In genomic region chr15:89495638-89496145, GRCh38 we compare ENCODE assay signal across 13 cellular contexts. TPM values are rescaled to one million over a fixed set of nuclear protein-coding genes. Genes with fewer than 3 reads are reported as not detected.
DNase-seq lines count a peak whose midpoint lies in the region; ATAC-seq and TF ChIP-seq lines count a peak whose summit lies in the region.
"Had no signal": no experiment of that assay in that cellular context is flagged by ENCODE, and none has a peak within 500 bp of the region (broad histone marks: within the 10 kb centered on the region; RNA-seq: fewer than 3 reads in every experiment).

No MANE protein-coding gene starts in this region.

- H3K4me3 ChIP-seq in mammary epithelial cell (replicated peaks in 1 of 3; ENCODE audit: insufficient read depth in 1 of 3, low read depth in 2 of 3, low read length in 3 of 3) (no peak overlapping the region), iPS-20b (ENCODE audit: low read length) (peak overlapping the region; percentile 67; the same call in 1 of the 2 replicates), mesenchymal stem cell (ENCODE audit: insufficient read depth in 1 of 2, low read depth in 1 of 2, low read length in 2 of 2) (no peak overlapping the region)

- H3K79me1 ChIP-seq in mesenchymal stem cell (replicated peaks; ENCODE audit: low read length, poor library complexity, severe bottlenecking) = no peaks in the 10 kb centered on the region

- POLR2A ChIA-PET in MCF 10A (lab: Yijun Ruan, JAX) = no interaction called here
- POLR2A ChIA-PET in WTC11 (lab: Charles Lee) = interaction anchor here (0.5 kb wide), 1 partner anchor 82 kb away, joined by 3 read pairs; no protein-coding TSS in a partner anchor
- POLR2A ChIA-PET in activated CD4-positive, alpha-beta memory T cell treated with anti-CD3 and anti-CD28 coated beads, Interleukin-2, amount 10 ng/mL, durations not matched to agents 7 days and 5 days (lab: Charles Lee) = no interaction called here

- H3K9me3 Mint-ChIP-seq in MCF 10A (ENCODE audit: unreplicated experiment) (no peaks in the 10 kb centered on the region), WTC11 (no peaks in the 10 kb centered on the region)
- H3K9me3 Mint-ChIP-seq in activated CD4-positive, alpha-beta memory T cell treated with anti-CD3 and anti-CD28 coated beads, Interleukin-2, amount 10 ng/mL, durations not matched to agents 7 days and 5 days = no peaks in the 10 kb centered on the region
- H3K9me3 Mint-ChIP-seq: activated B cell treated with CpG ODN at 0.5 μM for 24 hours had no signal

- H2BK5ac ChIP-seq in mesenchymal stem cell (ENCODE audit: low read depth, low read length, poor library complexity, severe bottlenecking) = no peak overlapping the region

- H3K4me1 Mint-ChIP-seq in MCF 10A (ENCODE audit: insufficient read depth, unreplicated experiment) (peaks cover 14% of the 10 kb centered on the region), WTC11 (0 out of 2 replicates have a peak, but pooled peaks cover 3% of the 10 kb centered on the region)
- peaks cover 5% of the 10 kb centered on the region for H3K4me1 Mint-ChIP-seq in activated CD4-positive, alpha-beta memory T cell treated with anti-CD3 and anti-CD28 coated beads, Interleukin-2, amount 10 ng/mL, durations not matched to agents 7 days and 5 days

- DNase-seq in mammary epithelial cell (peak; percentile 68), MCF 10A (ENCODE audit: unreplicated experiment) (no peak), WTC11 (ENCODE audit: low spot score) (no peak), mesenchymal stem cell (no peak), LoVo (ENCODE audit: low spot score) (no peak)
- no peak for DNase-seq in activated CD4-positive, alpha-beta memory T cell treated with anti-CD3 and anti-CD28 coated beads, Interleukin-2, amount 10 ng/mL, durations not matched to agents 7 days and 5 days
- DNase-seq: activated B cell treated with CpG ODN at 0.5 μM for 24 hours; stimulated activated CD4-positive, alpha-beta T cell treated with anti-CD3 and anti-CD28 coated beads, Interleukin-12 subunit alpha, Interleukin-12 subunit beta, amount 100 ng/mL, for 4 hours had no signal

- H2AFZ ChIP-seq in mammary epithelial cell (ENCODE audit: low read depth, low read length) (peak overlapping the region; percentile 76), mesenchymal stem cell (ENCODE audit: low read depth, low read length) (no peak overlapping the region)
- H2AFZ ChIP-seq: parathyroid adenoma had no signal

- H3K9ac ChIP-seq in mammary epithelial cell (ENCODE audit: insufficient read depth, low read length) = no peak overlapping the region
- no peak overlapping the region for H3K9ac ChIP-seq in iPS-20b (ENCODE audit: low read depth, low read length)
- no peak overlapping the region for H3K9ac ChIP-seq in mesenchymal stem cell (ENCODE audit: low read length)
- H3K9ac ChIP-seq: parathyroid adenoma had no signal

- H3K79me2 ChIP-seq in mammary epithelial cell (ENCODE audit: insufficient read depth, low read length) = no peaks in the 10 kb centered on the region
- H3K79me2 ChIP-seq: parathyroid adenoma had no signal

- H3K4me2 ChIP-seq in mammary epithelial cell (ENCODE audit: insufficient read depth, low read depth, low read length) = no peak overlapping the region
- no peak overlapping the region for H3K4me2 ChIP-seq in mesenchymal stem cell (ENCODE audit: low read length, poor library complexity, severe bottlenecking)

- no peak overlapping the region for H4K8ac ChIP-seq in mesenchymal stem cell (ENCODE audit: low read length)

- no peak overlapping the region for H3K27ac Mint-ChIP-seq in MCF 10A (ENCODE audit: low read depth, unreplicated experiment)
- no peak overlapping the region for H3K27ac Mint-ChIP-seq in WTC11
- no peak overlapping the region for H3K27ac Mint-ChIP-seq in activated CD4-positive, alpha-beta memory T cell treated with anti-CD3 and anti-CD28 coated beads, Interleukin-2, amount 10 ng/mL, durations not matched to agents 7 days and 5 days
- H3K27ac Mint-ChIP-seq: activated B cell treated with CpG ODN at 0.5 μM for 24 hours had no signal

- no peaks in the 10 kb centered on the region for H4K20me1 ChIP-seq in mammary epithelial cell (ENCODE audit: insufficient read depth, low read length)

- no peak overlapping the region for H2AK5ac ChIP-seq in mesenchymal stem cell (ENCODE audit: low read length, severe bottlenecking)

- H3K14ac ChIP-seq in mesenchymal stem cell (ENCODE audit: low read length in 2 of 2) = no peak overlapping the region

- H3K9me3 ChIP-seq in mammary epithelial cell (replicated peaks; ENCODE audit: insufficient read depth, low read length) = no peaks in the 10 kb centered on the region
- no peaks in the 10 kb centered on the region for H3K9me3 ChIP-seq in iPS-20b (ENCODE audit: insufficient read depth, low read depth, low read length)
- no peaks in the 10 kb centered on the region for H3K9me3 ChIP-seq in mesenchymal stem cell (ENCODE audit: control insufficient read depth, low read length)
- H3K9me3 ChIP-seq: ascending aorta had no signal

- H3K4me1 ChIP-seq in mammary epithelial cell (ENCODE audit: insufficient read depth, low read length) (peaks cover 25% of the 10 kb centered on the region), iPS-20b (ENCODE audit: insufficient read depth, low read length) (no peaks in the 10 kb centered on the region), mesenchymal stem cell (ENCODE audit: control insufficient read depth, insufficient read depth, low read depth, low read length) (peaks cover 7% of the 10 kb centered on the region)
- H3K4me1 ChIP-seq: parathyroid adenoma had no signal

- no peak overlapping the region for H3K4me3 Mint-ChIP-seq in MCF 10A (ENCODE audit: unreplicated experiment)
- H3K4me3 Mint-ChIP-seq in WTC11 = peak overlapping the region; percentile 67
- no peak overlapping the region for H3K4me3 Mint-ChIP-seq in activated CD4-positive, alpha-beta memory T cell treated with anti-CD3 and anti-CD28 coated beads, Interleukin-2, amount 10 ng/mL, durations not matched to agents 7 days and 5 days

- dilution Hi-C loops in mammary epithelial cell (cut with HindIII; ENCODE audit: low sequenced_read_pairs) = no loop called here

- no peak overlapping the region for H2BK12ac ChIP-seq in mesenchymal stem cell (ENCODE audit: low read length in 2 of 2)

- CTCF ChIA-PET in mammary epithelial cell (lab: Charles Lee; ENCODE audit: low non-redundant PET) (no interaction called here), MCF 10A (lab: Yijun Ruan, JAX) (interaction anchor here (0.7 to 1.8 kb wide), 5 partner anchors 11 to 250 kb away, joined by 3 to 6 read pairs (median 4); no protein-coding TSS in a partner anchor), WTC11 (lab: Charles Lee) (interaction anchor here (0.5 to 2.9 kb wide), 26 partner anchors 10 to 1077 kb away, joined by 3 to 27 read pairs (median 4); partner anchors contain the start of gene TICRR)
- CTCF ChIA-PET in activated CD4-positive, alpha-beta memory T cell treated with anti-CD3 and anti-CD28 coated beads, Interleukin-2, amount 10 ng/mL, durations not matched to agents 7 days and 5 days (lab: Charles Lee) = interaction anchor here (1.5 kb wide), 1 partner anchor 10 kb away, joined by 3 read pairs; no protein-coding TSS in a partner anchor

- H3K36me3 ChIP-seq in mammary epithelial cell (ENCODE audit: insufficient read depth, low read length) (no peaks in the 10 kb centered on the region), iPS-20b (ENCODE audit: insufficient read depth, low read depth, low read length) (no peaks in the 10 kb centered on the region), mesenchymal stem cell (ENCODE audit: control insufficient read depth in 1 of 2, insufficient read depth in 2 of 2, low read depth in 1 of 2, low read length in 2 of 2) (no peaks in the 10 kb centered on the region)
- H3K36me3 ChIP-seq: ascending aorta had no signal

- no peaks in the 10 kb centered on the region for H3K27me3 ChIP-seq in mammary epithelial cell (ENCODE audit: insufficient read depth, low read length)
- H3K27me3 ChIP-seq in iPS-20b (ENCODE audit: insufficient read depth, low read length) = peaks cover 50% of the 10 kb centered on the region
- H3K27me3 ChIP-seq in mesenchymal stem cell (ENCODE audit: control insufficient read depth in 1 of 2, insufficient read depth in 1 of 2, low read length in 2 of 2) = peaks cover 60 to 72% of the 10 kb centered on the region in 2 experiments
- H3K27me3 ChIP-seq: ascending aorta had no signal

- no peak overlapping the region for H3K23ac ChIP-seq in mesenchymal stem cell (ENCODE audit: low read length in 2 of 2)

- ATAC-seq in WTC11 (no peak), HG03196 (IDR thresholded peaks at IDR 0.05; ENCODE audit: unreplicated experiment) (no peak)

- H3K36me3 Mint-ChIP-seq in MCF 10A (ENCODE audit: insufficient read depth, unreplicated experiment) (no peaks in the 10 kb centered on the region), WTC11 (no peaks in the 10 kb centered on the region)
- no peaks in the 10 kb centered on the region for H3K36me3 Mint-ChIP-seq in activated CD4-positive, alpha-beta memory T cell treated with anti-CD3 and anti-CD28 coated beads, Interleukin-2, amount 10 ng/mL, durations not matched to agents 7 days and 5 days (ENCODE audit: low read depth)

- in situ Hi-C loops in mammary epithelial cell (cut with MboI; ENCODE audit: low sequenced_read_pairs in 2 of 2) = loop anchor here (10.0 kb wide), 1 partner anchor 59 kb away; no protein-coding TSS in a partner anchor

- intact Hi-C loops in mammary epithelial cell (cut with micrococcal nuclease) = loop anchor here (1.0 kb wide), 1 partner anchor 61 kb away; no protein-coding TSS in a partner anchor
- intact Hi-C loops in MCF 10A (cut with micrococcal nuclease) = no loop called here

- no peak overlapping the region for H3K4ac ChIP-seq in mesenchymal stem cell (ENCODE audit: low read depth in 1 of 2, low read length in 2 of 2)

- WGBS in mammary epithelial cell (ENCODE audit: low coverage, missing lambda C conversion rate) = 69% methylated on average over 7 of the region's 10 CpGs
- WGBS in mesenchymal stem cell = 77% methylated on average over 9 of the region's 10 CpGs

- H3K27ac ChIP-seq in mammary epithelial cell (ENCODE audit: insufficient read depth, low read depth, low read length) = no peak overlapping the region
- H3K27ac ChIP-seq in iPS-20b (ENCODE audit: low read length) = no peak overlapping the region
- H3K27ac ChIP-seq in mesenchymal stem cell (ENCODE audit: low read length, poor library complexity, severe bottlenecking) = no peak overlapping the region
- H3K27ac ChIP-seq: ascending aorta, parathyroid adenoma had no signal

- no peak overlapping the region for H3K18ac ChIP-seq in mesenchymal stem cell (ENCODE audit: low read depth in 1 of 2, low read length in 2 of 2)

- BruUV-seq in mammary epithelial cell (replicated peaks; lab: Mats Ljungman, UMichigan) (no TSS peak), MCF 10A (replicated peaks; lab: Mats Ljungman, UMichigan) (no TSS peak)

- H3K27me3 Mint-ChIP-seq in MCF 10A (ENCODE audit: insufficient read depth, unreplicated experiment) (no peaks in the 10 kb centered on the region), WTC11 (ENCODE audit: low read depth) (peaks cover 38% of the 10 kb centered on the region)
- H3K27me3 Mint-ChIP-seq in activated CD4-positive, alpha-beta memory T cell treated with anti-CD3 and anti-CD28 coated beads, Interleukin-2, amount 10 ng/mL, durations not matched to agents 7 days and 5 days = peaks cover 38% of the 10 kb centered on the region

- no peak overlapping the region for H2BK120ac ChIP-seq in mesenchymal stem cell (ENCODE audit: low read depth, low read length)

- TF ChIP-seq CTCF in mammary epithelial cell (conservative IDR thresholded peaks at IDR 0.05 in 1 of 2, IDR thresholded peaks at IDR 0.05 in 1 of 2; ENCODE audit: extremely low read depth in 1 of 2, insufficient read depth in 1 of 2, low read depth in 1 of 2, low read length in 2 of 2) = no peak
- no peak for TF ChIP-seq CTCF in MCF 10A (IDR thresholded peaks at IDR 0.05; ENCODE audit: unreplicated experiment)
- no peak for TF ChIP-seq CTCF in WTC11 (IDR thresholded peaks at IDR 0.05)

- no peak overlapping the region for H4K91ac ChIP-seq in mesenchymal stem cell (ENCODE audit: low read length)

- H2BK15ac ChIP-seq in mesenchymal stem cell (ENCODE audit: low read depth, poor library complexity, severe bottlenecking) = no peak overlapping the region

RNA-seq across cellular contexts. Expression of gene RHCG, which starts 0.7 kb away (rescaled TPM):
- total RNA-seq in mammary epithelial cell = 1 to 10 TPM in 1 of 2 donors, under 1 TPM in 1; 0.89 to 2.5 TPM
- polyA plus RNA-seq in mammary epithelial cell = 1.5 TPM
- 3.3 TPM for polyA minus RNA-seq in mammary epithelial cell
- total RNA-seq in MCF 10A (2022) = not detected in 2 replicates
- total RNA-seq in WTC11 (2021) = 0.23 to 0.37 TPM (median 0.31 TPM) in 3 replicates
- 0.03 TPM for polyA plus RNA-seq in mesenchymal stem cell (2013, experiment 1 of 2)
- polyA plus RNA-seq in mesenchymal stem cell (2013, experiment 2 of 2) = not detected
- not detected for total RNA-seq in activated CD4-positive, alpha-beta memory T cell treated with anti-CD3 and anti-CD28 coated beads, Interleukin-2, amount 10 ng/mL, durations not matched to agents 7 days and 5 days
- total RNA-seq: activated B cell treated with CpG ODN at 0.5 μM for 24 hours, dermis blood vessel endothelial cell had no signal
